22 cellular contexts compared by ENCODE assay signal in genomic region chr4:149825336-149825735, GRCh38. TPM values are rescaled to one million over a fixed set of nuclear protein-coding genes. Genes with fewer than 3 reads are reported as not detected.
"Had no signal": no experiment of that assay in that cellular context is flagged by ENCODE, and none has a peak within 500 bp of the region (broad histone marks: within the 10 kb centered on the region; RNA-seq: fewer than 3 reads in every experiment).

No MANE protein-coding gene starts in this region.

- H3K27me3 Mint-ChIP-seq: effector memory CD8-positive, alpha-beta T cell; naive thymus-derived CD4-positive, alpha-beta T cell had no signal

- H3K4me3 ChIP-seq: ascending aorta, gastroesophageal sphincter, heart right ventricle, skin epidermis, tibial nerve, uterus had no signal

- DNase-seq: activated CD4-positive, alpha-beta T cell treated with anti-CD3 and anti-CD28 coated beads, Interleukin-2, amount 50 U/mL, for 1 hour; activated naive CD4-positive, alpha-beta T cell; dermis blood vessel endothelial cell; effector memory CD8-positive, alpha-beta T cell; erythroblast; heart right ventricle; naive thymus-derived CD4-positive, alpha-beta T cell; stimulated activated CD4-positive, alpha-beta T cell treated with anti-CD3 and anti-CD28 coated beads, Interleukin-4, amount 100 ng/mL, for 4 hours; stimulated activated CD8-positive, alpha-beta memory T cell treated with anti-CD3 and anti-CD28 coated beads, Interleukin-4, amount 100 ng/mL, for 48 hours; stimulated activated naive CD4-positive, alpha-beta T cell treated with Interleukin-2 at 50 U/mL for 16 hours; substantia nigra; uterus had no signal

- H3K4me1 ChIP-seq: gastroesophageal sphincter, heart right ventricle, uterus had no signal

- H3K9me3 Mint-ChIP-seq: activated T-helper 1 cell treated with anti-CD3 and anti-CD28 coated beads, Interleukin-12 subunit alpha, Interleukin-12 subunit beta, Interleukin-2, Interleukin-4 antibody, amounts not matched to agents 30 ng/mL and 10 ng/mL and 1 ng/mL, durations not matched to agents 14 hours and 24 hours and 36 hours had no signal

- H3K4me3 Mint-ChIP-seq: activated T-helper 1 cell treated with anti-CD3 and anti-CD28 coated beads, Interleukin-12 subunit alpha, Interleukin-12 subunit beta, Interleukin-2, Interleukin-4 antibody, amounts not matched to agents 30 ng/mL and 10 ng/mL and 1 ng/mL, durations not matched to agents 14 hours and 24 hours and 36 hours; effector memory CD8-positive, alpha-beta T cell; naive thymus-derived CD4-positive, alpha-beta T cell had no signal

- H3K36me3 ChIP-seq: ascending aorta, gastroesophageal sphincter, heart right ventricle, tibial nerve, uterus had no signal

- H3K9me3 ChIP-seq: ascending aorta, gastroesophageal sphincter, heart right ventricle, tibial nerve, uterus had no signal

- ATAC-seq: activated CD4-positive, CD25-positive, alpha-beta regulatory T cell treated with anti-CD3 and anti-CD28 coated beads, Interleukin-2, amount 50 U/mL, for 24 hours; effector memory CD8-positive, alpha-beta T cell; gastroesophageal sphincter; heart right ventricle; naive thymus-derived CD4-positive, alpha-beta T cell had no signal

- H3K27ac ChIP-seq: ascending aorta, gastroesophageal sphincter, heart right ventricle, skin epidermis, tibial nerve, uterus had no signal

- H3K36me3 Mint-ChIP-seq: naive thymus-derived CD4-positive, alpha-beta T cell had no signal

- H3K27ac Mint-ChIP-seq: activated T-helper 1 cell treated with anti-CD3 and anti-CD28 coated beads, Interleukin-12 subunit alpha, Interleukin-12 subunit beta, Interleukin-2, Interleukin-4 antibody, amounts not matched to agents 30 ng/mL and 10 ng/mL and 1 ng/mL, durations not matched to agents 14 hours and 24 hours and 36 hours; effector memory CD8-positive, alpha-beta T cell; naive thymus-derived CD4-positive, alpha-beta T cell had no signal

- H3K27me3 ChIP-seq: ascending aorta, gastroesophageal sphincter, heart right ventricle, tibial nerve, uterus had no signal

RNA-seq across cellular contexts. Expression of gene IQCM, which starts 9.7 kb away (rescaled TPM):
- total RNA-seq: activated CD8-positive, alpha-beta memory T cell treated with anti-CD3 and anti-CD28 coated beads for 36 hours; activated T-helper 1 cell treated with anti-CD3 and anti-CD28 coated beads, Interleukin-12 subunit alpha, Interleukin-12 subunit beta, Interleukin-2, Interleukin-4 antibody, amounts not matched to agents 30 ng/mL and 10 ng/mL and 1 ng/mL, durations not matched to agents 14 hours and 24 hours and 36 hours; ascending aorta; chondrocyte; dermis blood vessel endothelial cell; gastroesophageal sphincter; heart right ventricle; lung microvascular endothelial cell; mononuclear cell; naive thymus-derived CD4-positive, alpha-beta T cell; tibial nerve had no signal
- polyA plus RNA-seq: heart right ventricle; naive thymus-derived CD4-positive, alpha-beta T cell had no signal
